In genomic region chr2:9481257-9481922, GRCh38 we compare ENCODE assay signal across 14 cellular contexts. TPM values are rescaled to one million over a fixed set of nuclear protein-coding genes. Genes with fewer than 3 reads are reported as not detected.
DNase-seq lines count a peak whose midpoint lies in the region; ATAC-seq, FAIRE-seq and TF ChIP-seq lines count a peak whose summit lies in the region.
"Had no signal": no experiment of that assay in that cellular context is flagged by ENCODE, and none has a peak within 500 bp of the region (broad histone marks: within the 10 kb centered on the region; RNA-seq: fewer than 3 reads in every experiment).

No MANE protein-coding gene starts in this region.

- dilution Hi-C loops in endothelial cell of umbilical vein (cut with MboI; ENCODE audit: extremely low pct_ligation_motif_present, low sequenced_read_pairs), result no loop called here

- H2AK5ac ChIP-seq in H9 (ENCODE audit: insufficient read length, low read length), result no peak overlapping the region

- no peak for ATAC-seq in foreskin keratinocyte

- H3T11ph ChIP-seq in H9 (ENCODE audit: low read length), result no peak overlapping the region

- no peak for TF ChIP-seq EP300 in tibial nerve (IDR thresholded peaks at IDR 0.05)

- no peak overlapping the region for H3K23ac ChIP-seq in H9 (ENCODE audit: insufficient read length, low read depth, low read length)

- no peak for TF ChIP-seq CTCF in H9 (conservative IDR thresholded peaks at IDR 0.05)
- TF ChIP-seq CTCF in endothelial cell of umbilical vein (IDR thresholded peaks at IDR 0.05; ENCODE audit: extremely low read depth in 1 of 2, insufficient read depth in 1 of 2, low read depth in 1 of 2, low read length in 2 of 2), result no peak
- no peak for TF ChIP-seq CTCF in osteoblast (IDR thresholded peaks at IDR 0.05; ENCODE audit: extremely low read depth, low read depth, low read length)
- no peak for TF ChIP-seq CTCF in foreskin keratinocyte (conservative IDR thresholded peaks at IDR 0.05)
- no peak for TF ChIP-seq CTCF in tibial nerve (IDR thresholded peaks at IDR 0.05)

- no peak overlapping the region for H2BK15ac ChIP-seq in H9 (ENCODE audit: low read depth, low read length)

- H4K8ac ChIP-seq in H9 (replicated peaks; ENCODE audit: insufficient read length, low read depth, low read length), result no peak overlapping the region

- H2BK5ac ChIP-seq in H9 (ENCODE audit: insufficient read length, low read length), result no peak overlapping the region

- CTCF ChIA-PET in endothelial cell of umbilical vein (lab: Charles Lee), result interaction anchor here (0.5 kb wide), 1 partner anchor 35 kb away, joined by 3 read pairs; no protein-coding TSS in a partner anchor

- BruUV-seq in endothelial cell of umbilical vein (replicated peaks; lab: Mats Ljungman, UMichigan), result no TSS peak

- H3K9ac ChIP-seq in H9 (ENCODE audit: extremely low read depth, insufficient read length, low read length), result no peak overlapping the region
- no peak overlapping the region for H3K9ac ChIP-seq in endothelial cell of umbilical vein (replicated peaks; ENCODE audit: extremely low read depth, insufficient read depth, low read length)

- no peaks in the 10 kb centered on the region for H3K9me1 ChIP-seq in endothelial cell of umbilical vein (replicated peaks; ENCODE audit: control insufficient read depth, extremely low read depth, insufficient read depth, low read length)

- H3K4ac ChIP-seq in H9 (ENCODE audit: low read depth, low read length), result no peak overlapping the region

- peaks cover 6 to 10% of the 10 kb centered on the region in 2 experiments; a peak in 3 of 4 replicates for H3K4me1 Mint-ChIP-seq in H9

- intact Hi-C loops in endothelial cell of umbilical vein (cut with micrococcal nuclease), result no loop called here

- H3K9me3 Mint-ChIP-seq in H9, result peaks cover 2 to 7% of the 10 kb centered on the region in 2 experiments; a peak in 3 of 5 replicates

- no peak overlapping the region for H2BK120ac ChIP-seq in H9 (ENCODE audit: low read depth, low read length, poor library complexity, severe bottlenecking)

- H3K23me2 ChIP-seq in H9 (ENCODE audit: insufficient read length, low read depth, low read length, poor library complexity, severe bottlenecking), result no peaks in the 10 kb centered on the region

- TF ChIP-seq POLR2A in endothelial cell of umbilical vein (IDR thresholded peaks at IDR 0.05; ENCODE audit: low read depth, low read length) (no peak), tibial nerve (IDR thresholded peaks at IDR 0.05) (no peak)

- H3K27me3 Mint-ChIP-seq in H9 (ENCODE audit: low read depth), result no peaks in the 10 kb centered on the region; the same call in 1 of the 2 replicates

- peaks cover 90% of the 10 kb centered on the region for H3K36me3 ChIP-seq in SJSA1
- H3K36me3 ChIP-seq in endothelial cell of umbilical vein (ENCODE audit: control insufficient read depth in 2 of 2, extremely low read depth in 1 of 2, insufficient read depth in 2 of 2, low read length in 2 of 2), result peaks cover 20 to 39% of the 10 kb centered on the region in 2 experiments
- peaks cover 87% of the 10 kb centered on the region for H3K36me3 ChIP-seq in osteoblast (ENCODE audit: insufficient read depth, low read length)
- peaks cover 0 to 82% (median 45%) of the 10 kb centered on the region in 3 donors for H3K36me3 ChIP-seq in tibial nerve

- no peaks in the 10 kb centered on the region for H4K20me1 ChIP-seq in H9 (ENCODE audit: control insufficient read depth, insufficient read depth, insufficient read length)
- H4K20me1 ChIP-seq in endothelial cell of umbilical vein (replicated peaks; ENCODE audit: control insufficient read depth, extremely low read depth, insufficient read depth, low read length), result no peaks in the 10 kb centered on the region
- H4K20me1 ChIP-seq in osteoblast (ENCODE audit: insufficient read depth, low read length), result peaks cover 25% of the 10 kb centered on the region

- POLR2A ChIA-PET in endothelial cell of umbilical vein (lab: Charles Lee), result no interaction called here

- H3K27ac ChIP-seq in H9 (ENCODE audit: insufficient read length, low read depth, low read length) (no peak overlapping the region), SJSA1 (no peak overlapping the region), endothelial cell of umbilical vein (ENCODE audit: insufficient read depth, low read depth, low read length) (no peak overlapping the region), osteoblast (ENCODE audit: low read depth, low read length) (peak overlapping the region; percentile 53), foreskin keratinocyte (no peak overlapping the region), tibial nerve (no peak overlapping the region)
- H3K27ac ChIP-seq: SJCRH30 had no signal

- H4K91ac ChIP-seq in H9 (ENCODE audit: insufficient read length, low read depth, low read length), result no peak overlapping the region

- H3K4me1 ChIP-seq in H9 (ENCODE audit: insufficient read depth, low read length) (no peaks in the 10 kb centered on the region), SJSA1 (replicated peaks) (peaks cover 15% of the 10 kb centered on the region), endothelial cell of umbilical vein (ENCODE audit: control insufficient read depth, extremely low read depth, insufficient read depth, low read length) (peaks cover 3% of the 10 kb centered on the region), osteoblast (ENCODE audit: insufficient read depth, low read length) (peaks cover 20% of the 10 kb centered on the region), foreskin keratinocyte (no peaks in the 10 kb centered on the region), tibial nerve (peaks cover 0 to 27% (median under 1%) of the 10 kb centered on the region in 4 donors)
- H3K4me1 ChIP-seq: SJCRH30 had no signal

- H3K27ac Mint-ChIP-seq in H9, result peak overlapping the region in 2 of 3 experiments; percentile 15 to 29; a peak in 1 of 7 replicates

- no peak overlapping the region for H4K5ac ChIP-seq in H9 (ENCODE audit: insufficient read length, low read depth, low read length)

- WGBS in H9 (ENCODE audit: extremely low coverage, insufficient read length, low lambda C conversion rate), result no CpG with 5 or more reads among the region's 13 CpGs
- 73 to 81% methylated on average over 12 to 13 of the region's 13 CpGs for WGBS in tibial nerve, 2 donors

- no peaks in the 10 kb centered on the region for H3K79me1 ChIP-seq in H9 (ENCODE audit: insufficient read depth, low read depth, low read length, poor library complexity, severe bottlenecking)

- no peaks in the 10 kb centered on the region for H3K79me2 ChIP-seq in H9 (ENCODE audit: insufficient read depth, low read length)
- peaks cover 7% of the 10 kb centered on the region for H3K79me2 ChIP-seq in endothelial cell of umbilical vein (ENCODE audit: control insufficient read depth, insufficient read depth, low read length)
- H3K79me2 ChIP-seq in osteoblast (ENCODE audit: insufficient read depth, low read length), result peaks cover 68% of the 10 kb centered on the region

- H3K9me3 ChIP-seq in H9 (ENCODE audit: control insufficient read depth, low read depth, low read length), result no peaks in the 10 kb centered on the region
- H3K9me3 ChIP-seq in SJSA1 (replicated peaks), result no peaks in the 10 kb centered on the region
- no peaks in the 10 kb centered on the region for H3K9me3 ChIP-seq in endothelial cell of umbilical vein (replicated peaks; ENCODE audit: control insufficient read depth, insufficient read depth, low read length)
- no peaks in the 10 kb centered on the region for H3K9me3 ChIP-seq in osteoblast (ENCODE audit: low read depth, low read length)
- H3K9me3 ChIP-seq in tibial nerve, result no peaks in the 10 kb centered on the region
- H3K9me3 ChIP-seq: SJCRH30 had no signal

- H2BK12ac ChIP-seq in H9 (ENCODE audit: insufficient read length, low read depth, low read length), result no peak overlapping the region

- H3K4me2 ChIP-seq in H9 (ENCODE audit: insufficient read depth, insufficient read length, low read length) (no peak overlapping the region), endothelial cell of umbilical vein (ENCODE audit: insufficient read depth, low read length) (no peak overlapping the region), osteoblast (ENCODE audit: insufficient read depth, low read length) (no peak overlapping the region)

- H3K36me3 Mint-ChIP-seq in H9 (ENCODE audit: insufficient read depth in 1 of 3, low read depth in 3 of 3), result peaks cover 11 to 62% (median 38%) of the 10 kb centered on the region in 3 experiments; a peak in 6 of 7 replicates

- no peak overlapping the region for H2BK20ac ChIP-seq in H9 (ENCODE audit: low read depth, low read length, poor library complexity, severe bottlenecking)

- FAIRE-seq in endothelial cell of umbilical vein (lab: Jason Lieb, UNC), result no peak
- FAIRE-seq: kidney, TTC549 had no signal

- H2AFZ ChIP-seq in H9 (ENCODE audit: low read length) (no peak overlapping the region), endothelial cell of umbilical vein (ENCODE audit: low read depth, low read length) (no peak overlapping the region), osteoblast (ENCODE audit: low read length) (no peak overlapping the region)

- H3K27me3 ChIP-seq in H9 (ENCODE audit: insufficient read depth, low read length) (no peaks in the 10 kb centered on the region), SJSA1 (replicated peaks) (no peaks in the 10 kb centered on the region), endothelial cell of umbilical vein (ENCODE audit: control insufficient read depth in 2 of 2, insufficient read depth in 2 of 2, low read length in 2 of 2) (no peaks in the 10 kb centered on the region), osteoblast (ENCODE audit: insufficient read depth, low read length) (no peaks in the 10 kb centered on the region), foreskin keratinocyte (no peaks in the 10 kb centered on the region), tibial nerve (no peaks in the 10 kb centered on the region)
- H3K27me3 ChIP-seq: SJCRH30 had no signal

- H3K56ac ChIP-seq in H9 (ENCODE audit: insufficient read length, low read depth, low read length), result no peak overlapping the region

- H3K14ac ChIP-seq in H9 (ENCODE audit: insufficient read depth, low read length), result no peak overlapping the region

- no peak for DNase-seq in H9
- DNase-seq in SJSA1 (ENCODE audit: low read depth in 1 of 2, low spot score in 2 of 2), result peak; percentile 16 to 40
- DNase-seq in endothelial cell of umbilical vein (ENCODE audit: low read depth, low spot score), result no peak
- no peak for DNase-seq in osteoblast (ENCODE audit: insufficient read length, low spot score, missing footprints)
- no peak for DNase-seq in foreskin keratinocyte
- DNase-seq in tibial nerve (ENCODE audit: low spot score in 2 of 2), result no peak
- no peak for DNase-seq in dedifferentiated amniotic fluid mesenchymal stem cell (ENCODE audit: extremely low spot score)
- DNase-seq: caudate nucleus, DND-41, kidney, NCI-H2029, NCI-H748 treated with DMSO at 0.1 percent for 48 hours, SJCRH30 had no signal

- no peak overlapping the region for H3K4me3 Mint-ChIP-seq in H9

- H3K18ac ChIP-seq in H9 (ENCODE audit: insufficient read length, low read depth, low read length), result no peak overlapping the region

- no peak overlapping the region for H3K4me3 ChIP-seq in SJSA1
- H3K4me3 ChIP-seq in endothelial cell of umbilical vein (replicated peaks in 1 of 3; ENCODE audit: insufficient read depth in 1 of 3, low read depth in 1 of 3, low read length in 3 of 3), result no peak overlapping the region
- no peak overlapping the region for H3K4me3 ChIP-seq in osteoblast (ENCODE audit: insufficient read depth, low read length)
- no peak overlapping the region for H3K4me3 ChIP-seq in tibial nerve
- H3K4me3 ChIP-seq: SJCRH30 had no signal

RNA-seq across cellular contexts. Expression of gene IAH1, which starts 7.0 kb away (rescaled TPM):
- 23.8 and 25.6 TPM in 2 replicates for total RNA-seq in H9 (2021)
- 89.3 and 121 TPM in 2 replicates for total RNA-seq in SJSA1 (2014; rRNA removed; shearing (Covaris generic))
- 39.9 and 44.0 TPM in 2 replicates for total RNA-seq in endothelial cell of umbilical vein
- 43.4 and 45.3 TPM in 2 replicates for polyA plus RNA-seq in endothelial cell of umbilical vein
- 56.5 and 60.0 TPM in 2 replicates for polyA plus RNA-seq in endothelial cell of umbilical vein (2011; cell fraction: cytosol; rRNA removed)
- polyA plus RNA-seq in endothelial cell of umbilical vein (2011; cell fraction: nucleus; rRNA removed), result 33.4 and 36.8 TPM in 2 replicates
- polyA plus RNA-seq in endothelial cell of umbilical vein (2012), result 50.7 and 51.8 TPM in 2 replicates
- 30.7 and 48.3 TPM in 2 replicates for polyA minus RNA-seq in endothelial cell of umbilical vein
- 11.4 TPM for polyA minus RNA-seq in endothelial cell of umbilical vein (2011; cell fraction: cytosol; rRNA and poly(A)+ RNA removed)
- polyA minus RNA-seq in endothelial cell of umbilical vein (2011; cell fraction: nucleus; rRNA and poly(A)+ RNA removed), result 17.1 and 24.0 TPM in 2 replicates
- total RNA-seq in osteoblast, result 52.1 and 56.6 TPM in 2 replicates
- 62.0 and 71.7 TPM in 2 replicates for total RNA-seq in foreskin keratinocyte
- 78.7 and 80.7 TPM in 2 replicates for polyA plus RNA-seq in foreskin keratinocyte
- 10 to 100 TPM; 41.9 to 55.1 (median 50.9) TPM for total RNA-seq in tibial nerve
- total RNA-seq: SJCRH30 had no signal

RNA-seq across cellular contexts. Expression of gene CPSF3, which starts 57.9 kb away (rescaled TPM):
- total RNA-seq in H9 (2021), result 89.5 and 95.5 TPM in 2 replicates
- total RNA-seq in SJSA1 (2014; rRNA removed; shearing (Covaris generic)), result 52.6 and 120 TPM in 2 replicates
- 35.6 and 37.1 TPM in 2 replicates for total RNA-seq in endothelial cell of umbilical vein
- polyA plus RNA-seq in endothelial cell of umbilical vein, result 12.2 and 13.7 TPM in 2 replicates
- polyA plus RNA-seq in endothelial cell of umbilical vein (2011; cell fraction: cytosol; rRNA removed), result 22.7 and 23.4 TPM in 2 replicates
- polyA plus RNA-seq in endothelial cell of umbilical vein (2011; cell fraction: nucleus; rRNA removed), result 37.7 and 44.9 TPM in 2 replicates
- 46.4 and 56.3 TPM in 2 replicates for polyA plus RNA-seq in endothelial cell of umbilical vein (2012)
- 16.1 and 19.1 TPM in 2 replicates for polyA minus RNA-seq in endothelial cell of umbilical vein
- polyA minus RNA-seq in endothelial cell of umbilical vein (2011; cell fraction: cytosol; rRNA and poly(A)+ RNA removed), result 30.6 TPM
- polyA minus RNA-seq in endothelial cell of umbilical vein (2011; cell fraction: nucleus; rRNA and poly(A)+ RNA removed), result 19.9 and 20.3 TPM in 2 replicates
- total RNA-seq in osteoblast, result 34.5 and 38.4 TPM in 2 replicates
- total RNA-seq in foreskin keratinocyte, result 59.3 and 60.7 TPM in 2 replicates
- 34.9 and 38.9 TPM in 2 replicates for polyA plus RNA-seq in foreskin keratinocyte
- 10 to 100 TPM; 18.6 to 43.9 (median 25.0) TPM for total RNA-seq in tibial nerve

RNA-seq across cellular contexts. Expression of gene ITGB1BP1, which starts 58.1 kb away (rescaled TPM):
- total RNA-seq in H9 (2021), result 38.7 and 38.9 TPM in 2 replicates
- 64.4 and 70.1 TPM in 2 replicates for total RNA-seq in SJSA1 (2014; rRNA removed; shearing (Covaris generic))
- total RNA-seq in endothelial cell of umbilical vein, result 95.5 and 170 TPM in 2 replicates
- 43.3 and 45.0 TPM in 2 replicates for polyA plus RNA-seq in endothelial cell of umbilical vein
- polyA plus RNA-seq in endothelial cell of umbilical vein (2011; cell fraction: cytosol; rRNA removed), result 77.1 and 81.9 TPM in 2 replicates
- 60.3 and 66.0 TPM in 2 replicates for polyA plus RNA-seq in endothelial cell of umbilical vein (2011; cell fraction: nucleus; rRNA removed)
- polyA plus RNA-seq in endothelial cell of umbilical vein (2012), result 135 and 188 TPM in 2 replicates
- 22.1 and 25.2 TPM in 2 replicates for polyA minus RNA-seq in endothelial cell of umbilical vein
- 55.0 TPM for polyA minus RNA-seq in endothelial cell of umbilical vein (2011; cell fraction: cytosol; rRNA and poly(A)+ RNA removed)
- polyA minus RNA-seq in endothelial cell of umbilical vein (2011; cell fraction: nucleus; rRNA and poly(A)+ RNA removed), result 11.1 and 14.7 TPM in 2 replicates
- total RNA-seq in osteoblast, result 30.8 and 32.4 TPM in 2 replicates
- 75.7 and 90.2 TPM in 2 replicates for total RNA-seq in foreskin keratinocyte
- 154 and 195 TPM in 2 replicates for polyA plus RNA-seq in foreskin keratinocyte
- 10 to 100 TPM; 65.9 to 97.3 (median 89.0) TPM for total RNA-seq in tibial nerve

Comparison
In these comparisons a context has a peak if more than half of its experiments do, and no peak if none do; other contexts are left out.
1. DNase-seq: peak in SJSA1 (2 of 2); none in H9 (single experiment), endothelial cell of umbilical vein (single experiment), osteoblast (single experiment), foreskin keratinocyte (0 of 2), tibial nerve (0 of 2) and dedifferentiated amniotic fluid mesenchymal stem cell (single experiment).